23 cellular contexts compared by ENCODE assay signal in the genomic region with DNA sequence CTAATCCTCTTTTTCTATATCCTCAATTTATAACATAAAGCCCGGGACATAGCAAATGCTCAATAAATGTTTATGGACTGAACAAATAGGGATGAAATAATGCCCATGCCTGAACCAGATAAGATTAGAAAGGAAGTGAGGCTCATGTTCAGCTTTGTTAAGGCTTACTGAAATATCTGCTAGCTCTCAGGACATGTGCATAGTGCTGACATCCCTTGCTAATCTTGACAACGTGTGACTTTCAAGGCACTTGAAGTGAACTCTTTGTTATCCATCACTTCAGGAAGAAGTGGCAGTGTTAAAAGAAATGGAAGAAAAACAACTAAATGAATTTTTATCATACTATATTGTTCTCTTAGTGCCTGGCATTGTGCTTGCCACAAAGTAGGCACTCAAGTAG.
DNase-seq lines count a peak whose midpoint lies in the region; ATAC-seq, FAIRE-seq and TF ChIP-seq lines count a peak whose summit lies in the region.
"Had no signal": no experiment of that assay in that cellular context is flagged by ENCODE, and none has a peak within 500 bp of the region (broad histone marks: within the 10 kb centered on the region; RNA-seq: fewer than 3 reads in every experiment).

No MANE protein-coding gene starts in this region.

- no peak overlapping the region for H3K27ac ChIP-seq in CD4-positive, CD25-positive, alpha-beta regulatory T cell (ENCODE audit: insufficient read depth, low read length, poor library complexity, severe bottlenecking)
- H3K27ac ChIP-seq in HCT116 (ENCODE audit: low read depth, low read length): peak overlapping the region; percentile 96; the same call in 1 of the 2 replicates
- peak overlapping the region; percentile 7 to 16 for H3K27ac ChIP-seq in breast epithelium
- H3K27ac ChIP-seq in right cardiac atrium (ENCODE audit: low read length): peak overlapping the region; percentile 32
- no peak overlapping the region for H3K27ac ChIP-seq in kidney (ENCODE audit: low read depth in 2 of 2, low read length in 2 of 2)
- H3K27ac ChIP-seq in right lobe of liver: no peak overlapping the region
- H3K27ac ChIP-seq: epithelial cell of prostate, parathyroid adenoma had no signal

- H3K79me2 ChIP-seq in HCT116 (ENCODE audit: insufficient read depth, low read length): no peaks in the 10 kb centered on the region
- H3K79me2 ChIP-seq: parathyroid adenoma had no signal

- no peaks in the 10 kb centered on the region for H3K27me3 Mint-ChIP-seq in CD4-positive, CD25-positive, alpha-beta regulatory T cell
- H3K27me3 Mint-ChIP-seq: memory B cell; stimulated activated naive CD8-positive, alpha-beta T cell treated with anti-CD3 and anti-CD28 coated beads, Interleukin-15, Interleukin-2, amounts not matched to agents 100 ng/mL and 50 ng/mL, for 24 hours had no signal

- no peaks in the 10 kb centered on the region for H4K20me1 ChIP-seq in HCT116 (ENCODE audit: insufficient read depth)

- TF ChIP-seq CTCF in HCT116 (IDR thresholded peaks at IDR 0.05 in 2 of 3, conservative IDR thresholded peaks at IDR 0.05 in 1 of 3; ENCODE audit: borderline replicate concordance in 1 of 3, insufficient read depth in 1 of 3, low read depth in 2 of 3, low read length in 2 of 3) (no peak), breast epithelium (IDR thresholded peaks at IDR 0.05) (no peak), kidney (IDR thresholded peaks at IDR 0.05; ENCODE audit: borderline replicate concordance, extremely low read depth, insufficient read depth) (no peak), right lobe of liver (IDR thresholded peaks at IDR 0.05) (no peak)

- CTCF ChIA-PET in HCT116 (lab: Charles Lee): interaction anchor here (0.8 kb wide), 1 partner anchor 162 kb away, joined by 3 read pairs; no protein-coding TSS in a partner anchor

- H3K9ac ChIP-seq in HCT116 (ENCODE audit: low read length) (peak overlapping the region; percentile 8; the same call in 1 of the 2 replicates), kidney (ENCODE audit: low read length in 2 of 2) (no peak overlapping the region)
- H3K9ac ChIP-seq: parathyroid adenoma had no signal

- peaks cover 48 to 70% (median 54%) of the 10 kb centered on the region in 4 donors for H3K4me1 Mint-ChIP-seq in CD4-positive, CD25-positive, alpha-beta regulatory T cell

- ATAC-seq in CD4-positive, CD25-positive, alpha-beta regulatory T cell (ENCODE audit: low read depth in 2 of 2): no peak
- no peak for ATAC-seq in HCT116
- ATAC-seq in right cardiac atrium: peak; percentile 36 to 42
- no peak for ATAC-seq in HG02870 (IDR thresholded peaks at IDR 0.05; ENCODE audit: unreplicated experiment)
- no peak for ATAC-seq in right lobe of liver
- ATAC-seq: Panc1 had no signal

- POLR2A ChIA-PET in HCT116 (lab: Charles Lee): interaction anchor here (2.6 to 3.0 kb wide), 2 partner anchors 58 to 69 kb away, joined by 9 to 12 read pairs; no protein-coding TSS in a partner anchor

- H3K9me2 ChIP-seq in HCT116 (ENCODE audit: insufficient read depth): no peaks in the 10 kb centered on the region

- no peaks in the 10 kb centered on the region for H3K36me3 Mint-ChIP-seq in CD4-positive, CD25-positive, alpha-beta regulatory T cell
- H3K36me3 Mint-ChIP-seq: memory B cell had no signal

- H2AFZ ChIP-seq in HCT116 (ENCODE audit: low read depth, low read length, poor library complexity, severe bottlenecking): no peak overlapping the region
- H2AFZ ChIP-seq: parathyroid adenoma had no signal

- no peak for FAIRE-seq in RCC 7860 (lab: Jason Lieb, UNC)
- no peak for FAIRE-seq in kidney (lab: Jason Lieb, UNC)
- FAIRE-seq: HTR-8/SVneo, keratinocyte had no signal

- H3K36me3 ChIP-seq in CD4-positive, CD25-positive, alpha-beta regulatory T cell (ENCODE audit: control insufficient read depth, insufficient read depth, low read length): no peaks in the 10 kb centered on the region
- H3K36me3 ChIP-seq in HCT116 (ENCODE audit: control insufficient read depth in 1 of 2, insufficient read depth in 2 of 2, low read length in 2 of 2) (no peaks in the 10 kb centered on the region), breast epithelium (no peaks in the 10 kb centered on the region), kidney (ENCODE audit: control insufficient read depth in 1 of 2, insufficient read depth in 2 of 2, low read length in 2 of 2) (no peaks in the 10 kb centered on the region), right lobe of liver (no peaks in the 10 kb centered on the region)
- H3K36me3 ChIP-seq: tibial nerve had no signal

- RAD21 ChIA-PET in HCT116 (lab: Charles Lee; ENCODE audit: low non-redundant PET in 1 of 2, low total read pairs in 2 of 2, uncharacterized antibody in 2 of 2, unreplicated experiment in 2 of 2): no interaction called here

- no peak overlapping the region for H3K4me3 ChIP-seq in CD4-positive, CD25-positive, alpha-beta regulatory T cell (ENCODE audit: low read depth, low read length)
- H3K4me3 ChIP-seq in HCT116 (replicated peaks in 1 of 2; ENCODE audit: low read depth in 1 of 2, low read length in 2 of 2): no peak overlapping the region
- no peak overlapping the region for H3K4me3 ChIP-seq in breast epithelium
- H3K4me3 ChIP-seq in right cardiac atrium (ENCODE audit: low read length): no peak overlapping the region
- no peak overlapping the region for H3K4me3 ChIP-seq in kidney (ENCODE audit: low read length in 2 of 2)
- H3K4me3 ChIP-seq in right lobe of liver: no peak overlapping the region
- H3K4me3 ChIP-seq: tibial nerve had no signal

- WGBS in right cardiac atrium: 47% methylated on average over 2 of the region's 2 CpGs
- 59% methylated on average over 2 of the region's 2 CpGs for WGBS in right lobe of liver (ENCODE audit: insufficient coverage, low coverage, low lambda C conversion rate, missing lambda C conversion rate)

- H3K27me3 ChIP-seq in CD4-positive, CD25-positive, alpha-beta regulatory T cell (ENCODE audit: control insufficient read depth, insufficient read depth, low read length): no peaks in the 10 kb centered on the region
- H3K27me3 ChIP-seq in HCT116 (ENCODE audit: insufficient read depth, low read length) (no peaks in the 10 kb centered on the region), breast epithelium (no peaks in the 10 kb centered on the region), right cardiac atrium (ENCODE audit: control insufficient read depth, insufficient read depth) (no peaks in the 10 kb centered on the region), right lobe of liver (no peaks in the 10 kb centered on the region)
- H3K27me3 ChIP-seq: tibial nerve had no signal

- intact Hi-C loops in HCT116 (cut with micrococcal nuclease): no loop called here
- intact Hi-C loops in breast epithelium (cut with DNase I; ENCODE audit: low total_unique reads): no loop called here
- intact Hi-C loops in right cardiac atrium (cut with DNase I): loop anchor here in 2 of 4 donors (5.0 kb wide), 1 partner anchor 59 kb away; no protein-coding TSS in a partner anchor
- intact Hi-C loops in kidney (cut with DNase I): no loop called here
- intact Hi-C loops in right lobe of liver (cut with DNase I): no loop called here

- H3K4me3 Mint-ChIP-seq in CD4-positive, CD25-positive, alpha-beta regulatory T cell: no peak overlapping the region
- H3K4me3 Mint-ChIP-seq: memory B cell; stimulated activated naive CD8-positive, alpha-beta T cell treated with anti-CD3 and anti-CD28 coated beads, Interleukin-15, Interleukin-2, amounts not matched to agents 100 ng/mL and 50 ng/mL, for 24 hours had no signal

- H3K27ac Mint-ChIP-seq in CD4-positive, CD25-positive, alpha-beta regulatory T cell: peak overlapping the region; percentile 2 to 84 (median 47)
- H3K27ac Mint-ChIP-seq: memory B cell; stimulated activated naive CD8-positive, alpha-beta T cell treated with anti-CD3 and anti-CD28 coated beads, Interleukin-15, Interleukin-2, amounts not matched to agents 100 ng/mL and 50 ng/mL, for 24 hours had no signal

- peaks cover 0 to 1% (median 0%) of the 10 kb centered on the region in 7 donors for H3K9me3 Mint-ChIP-seq in CD4-positive, CD25-positive, alpha-beta regulatory T cell
- H3K9me3 Mint-ChIP-seq: memory B cell; stimulated activated naive CD8-positive, alpha-beta T cell treated with anti-CD3 and anti-CD28 coated beads, Interleukin-15, Interleukin-2, amounts not matched to agents 100 ng/mL and 50 ng/mL, for 24 hours had no signal

- no TSS peak for BruUV-seq in HCT116 (replicated peaks; lab: Mats Ljungman, UMichigan)

- H3K9me3 ChIP-seq in CD4-positive, CD25-positive, alpha-beta regulatory T cell (ENCODE audit: control insufficient read depth in 2 of 2, low read length in 2 of 2): no peaks in the 10 kb centered on the region
- H3K9me3 ChIP-seq in HCT116 (ENCODE audit: control insufficient read depth in 1 of 2, insufficient read depth in 1 of 2, low read depth in 1 of 2, low read length in 2 of 2): no peaks in the 10 kb centered on the region
- no peaks in the 10 kb centered on the region for H3K9me3 ChIP-seq in breast epithelium
- H3K9me3 ChIP-seq in right cardiac atrium (ENCODE audit: control insufficient read depth, low read length): no peaks in the 10 kb centered on the region
- H3K9me3 ChIP-seq in kidney (ENCODE audit: control insufficient read depth in 1 of 2, low read length in 2 of 2): no peaks in the 10 kb centered on the region
- H3K9me3 ChIP-seq in right lobe of liver: no peaks in the 10 kb centered on the region
- H3K9me3 ChIP-seq: tibial nerve had no signal

- TF ChIP-seq RAD21 in HCT116 (IDR thresholded peaks at IDR 0.05; ENCODE audit: low read depth): no peak

- DNase-seq in CD4-positive, CD25-positive, alpha-beta regulatory T cell: no peak
- no peak for DNase-seq in HCT116 (ENCODE audit: low read depth, low spot score)
- DNase-seq in breast epithelium (ENCODE audit: low spot score in 2 of 2): no peak
- DNase-seq in right cardiac atrium: no peak
- no peak for DNase-seq in RCC 7860 (ENCODE audit: low spot score)
- no peak for DNase-seq in kidney
- DNase-seq in right lobe of liver: no peak
- DNase-seq: activated T-cell treated with anti-CD3 and anti-CD28 coated beads, Interleukin-2, amount 50 U/mL, for 48 hours; central memory CD4-positive, alpha-beta T cell; DND-41; foreskin melanocyte; HCEC 1CT; NCI-H1930; NCI-H226 had no signal

- peaks cover 42% of the 10 kb centered on the region for H3K4me1 ChIP-seq in CD4-positive, CD25-positive, alpha-beta regulatory T cell (ENCODE audit: control insufficient read depth, insufficient read depth, low read length, poor library complexity, severe bottlenecking)
- H3K4me1 ChIP-seq in HCT116 (ENCODE audit: control insufficient read depth in 1 of 2, insufficient read depth in 2 of 2, low read length in 2 of 2): peaks cover 51 to 81% of the 10 kb centered on the region in 2 experiments
- H3K4me1 ChIP-seq in breast epithelium: peaks cover 4 to 26% of the 10 kb centered on the region in 2 donors
- peaks cover 18% of the 10 kb centered on the region for H3K4me1 ChIP-seq in right cardiac atrium (ENCODE audit: control insufficient read depth, insufficient read depth, low read length)
- peaks cover 6 to 8% of the 10 kb centered on the region in 2 donors for H3K4me1 ChIP-seq in kidney (ENCODE audit: control insufficient read depth in 1 of 2, insufficient read depth in 1 of 2, low read depth in 1 of 2, low read length in 2 of 2)
- H3K4me1 ChIP-seq in right lobe of liver: peaks cover 0 to 26% (median 7%) of the 10 kb centered on the region in 4 donors
- H3K4me1 ChIP-seq: parathyroid adenoma had no signal

- H3K4me2 ChIP-seq in HCT116 (ENCODE audit: low read length): no peak overlapping the region

- TF ChIP-seq POLR2A in HCT116 (IDR thresholded peaks at IDR 0.05; ENCODE audit: borderline replicate concordance, extremely low read depth, insufficient read depth, insufficient read length) (no peak), breast epithelium (IDR thresholded peaks at IDR 0.05) (no peak), right lobe of liver (IDR thresholded peaks at IDR 0.05) (no peak)

Comparison
In these comparisons a context has a peak if more than half of its experiments do, and no peak if none do; other contexts are left out.
1. ATAC-seq: peak in right cardiac atrium (2 of 2); none in CD4-positive, CD25-positive, alpha-beta regulatory T cell (0 of 2), HCT116 (single experiment), HG02870 (single experiment) and right lobe of liver (0 of 4).
2. H3K27ac ChIP-seq: peak in HCT116 (single experiment), breast epithelium (2 of 2) and right cardiac atrium (single experiment); none in CD4-positive, CD25-positive, alpha-beta regulatory T cell (single experiment), kidney (0 of 2) and right lobe of liver (0 of 3).